In genomic region chrX:152908486-152908885, GRCh38 we compare ENCODE assay signal across 33 cellular contexts.
"Had no signal": no experiment of that assay in that cellular context is flagged by ENCODE, and none has a peak within 500 bp of the region (broad histone marks: within the 10 kb centered on the region; RNA-seq: fewer than 3 reads in every experiment).

No MANE protein-coding gene starts in this region.

- H3K4me3 Mint-ChIP-seq: activated B cell treated with CpG ODN at 0.5 μM for 24 hours; activated CD4-positive, alpha-beta memory T cell treated with anti-CD3 and anti-CD28 coated beads for 36 hours; activated CD4-positive, alpha-beta T cell treated with anti-CD3 and anti-CD28 coated beads, Interleukin-2, amount 10 ng/mL, durations not matched to agents 24 days and 14 days; activated CD8-positive, alpha-beta T cell treated with anti-CD3 and anti-CD28 coated beads for 36 hours; activated naive CD4-positive, alpha-beta T cell treated with anti-CD3 and anti-CD28 coated beads for 36 hours; activated naive CD8-positive, alpha-beta T cell treated with anti-CD3 and anti-CD28 coated beads for 36 hours; activated T-cell treated with anti-CD3 and anti-CD28 coated beads, Interleukin-2, amount 50 U/mL, for 4 hours; activated T-cell treated with anti-CD3 and anti-CD28 coated beads, Interleukin-2, amount 50 U/mL, for 72 hours; activated T-helper 1 cell treated with anti-CD3 and anti-CD28 coated beads, Interleukin-12 subunit alpha, Interleukin-12 subunit beta, Interleukin-2, Interleukin-4 antibody, amounts not matched to agents 30 ng/mL and 10 ng/mL and 1 ng/mL, durations not matched to agents 14 hours and 24 hours and 36 hours; activated T-helper 17 cell treated with anti-CD3 and anti-CD28 coated beads, Interleukin-2, amount 50 U/mL, for 72 hours; T-cell; T-helper 17 cell had no signal

- H3K27ac Mint-ChIP-seq: activated B cell treated with CpG ODN at 0.5 μM for 24 hours; activated CD4-positive, alpha-beta memory T cell treated with anti-CD3 and anti-CD28 coated beads for 36 hours; activated CD4-positive, alpha-beta T cell treated with anti-CD3 and anti-CD28 coated beads, Interleukin-2, amount 10 ng/mL, durations not matched to agents 24 days and 14 days; activated CD8-positive, alpha-beta T cell treated with anti-CD3 and anti-CD28 coated beads for 36 hours; activated naive CD4-positive, alpha-beta T cell treated with anti-CD3 and anti-CD28 coated beads for 36 hours; activated naive CD8-positive, alpha-beta T cell treated with anti-CD3 and anti-CD28 coated beads for 36 hours; activated T-cell treated with anti-CD3 and anti-CD28 coated beads, Interleukin-2, amount 50 U/mL, for 72 hours; activated T-helper 1 cell treated with anti-CD3 and anti-CD28 coated beads, Interleukin-12 subunit alpha, Interleukin-12 subunit beta, Interleukin-2, Interleukin-4 antibody, amounts not matched to agents 30 ng/mL and 10 ng/mL and 1 ng/mL, durations not matched to agents 14 hours and 24 hours and 36 hours; activated T-helper 17 cell treated with anti-CD3 and anti-CD28 coated beads, Interleukin-2, amount 50 U/mL, for 72 hours; T-cell; T-helper 17 cell had no signal

- H3K36me3 ChIP-seq: adrenal gland, brain microvascular endothelial cell, breast epithelium had no signal

- H3K27me3 Mint-ChIP-seq: activated naive CD8-positive, alpha-beta T cell treated with anti-CD3 and anti-CD28 coated beads for 36 hours; activated T-helper 17 cell treated with anti-CD3 and anti-CD28 coated beads, Interleukin-2, amount 50 U/mL, for 72 hours had no signal

- H3K9me3 ChIP-seq: adrenal gland, body of pancreas, breast epithelium had no signal

- ATAC-seq: activated CD8-positive, alpha-beta T cell treated with anti-CD3 and anti-CD28 coated beads for 36 hours; activated naive CD4-positive, alpha-beta T cell treated with anti-CD3 and anti-CD28 coated beads, Interleukin-2, amount 50 U/mL, for 72 hours; activated T-cell treated with anti-CD3 and anti-CD28 coated beads, Interleukin-2, amount 50 U/mL, for 4 hours; activated T-cell treated with anti-CD3 and anti-CD28 coated beads, Interleukin-2, amount 50 U/mL, for 72 hours; activated T-helper 17 cell treated with anti-CD3 and anti-CD28 coated beads, Interleukin-2, amount 50 U/mL, for 72 hours; body of pancreas; T-cell; T-helper 17 cell had no signal

- H3K9me3 Mint-ChIP-seq: activated B cell treated with CpG ODN at 0.5 μM for 24 hours; activated CD4-positive, alpha-beta memory T cell treated with anti-CD3 and anti-CD28 coated beads for 36 hours; activated CD4-positive, alpha-beta T cell treated with anti-CD3 and anti-CD28 coated beads, Interleukin-2, amount 10 ng/mL, durations not matched to agents 24 days and 14 days; activated CD8-positive, alpha-beta T cell treated with anti-CD3 and anti-CD28 coated beads for 36 hours; activated naive CD4-positive, alpha-beta T cell treated with anti-CD3 and anti-CD28 coated beads for 36 hours; activated naive CD4-positive, alpha-beta T cell treated with anti-CD3 and anti-CD28 coated beads, Interleukin-2, amount 50 U/mL, for 72 hours; activated naive CD8-positive, alpha-beta T cell treated with anti-CD3 and anti-CD28 coated beads for 36 hours; activated T-cell treated with anti-CD3 and anti-CD28 coated beads, Interleukin-2, amount 50 U/mL, for 4 hours; activated T-cell treated with anti-CD3 and anti-CD28 coated beads, Interleukin-2, amount 50 U/mL, for 72 hours; activated T-helper 1 cell treated with anti-CD3 and anti-CD28 coated beads, Interleukin-12 subunit alpha, Interleukin-12 subunit beta, Interleukin-2, Interleukin-4 antibody, amounts not matched to agents 30 ng/mL and 10 ng/mL and 1 ng/mL, durations not matched to agents 14 hours and 24 hours and 36 hours; activated T-helper 17 cell treated with anti-CD3 and anti-CD28 coated beads, Interleukin-2, amount 50 U/mL, for 72 hours; T-cell had no signal

- DNase-seq: activated B cell treated with CpG ODN at 0.5 μM for 24 hours; activated CD4-positive, alpha-beta memory T cell treated with anti-CD3 and anti-CD28 coated beads for 36 hours; activated CD4-positive, alpha-beta T cell treated with anti-CD3 and anti-CD28 coated beads for 4 hours; activated CD4-positive, alpha-beta T cell treated with anti-CD3 and anti-CD28 coated beads, Interleukin-2, amount 10 ng/mL, durations not matched to agents 24 days and 14 days; activated CD4-positive, alpha-beta T cell treated with anti-CD3 and anti-CD28 coated beads, Interleukin-2, amount 50 U/mL, for 1 hour; activated CD4-positive, alpha-beta T cell treated with anti-CD3 and anti-CD28 coated beads, Interleukin-2, amount 50 U/mL, for 4 hours; activated CD4-positive, CD25-positive, alpha-beta regulatory T cell treated with anti-CD3 and anti-CD28 coated beads, Interleukin-2, amount 50 U/mL, for 72 hours; activated CD8-positive, alpha-beta memory T cell treated with anti-CD3 and anti-CD28 coated beads, Interleukin-2, amount 50 U/mL, for 4 hours; activated CD8-positive, alpha-beta T cell treated with anti-CD3 and anti-CD28 coated beads for 36 hours; activated effector memory CD4-positive, alpha-beta T cell treated with anti-CD3 and anti-CD28 coated beads, Interleukin-2, amount 50 U/mL, for 16 hours; activated gamma-delta T cell treated with Interleukin-2 at 50 U/mL for 16 hours; activated naive CD4-positive, alpha-beta T cell; activated naive CD4-positive, alpha-beta T cell treated with anti-CD3 and anti-CD28 coated beads for 36 hours; activated naive CD4-positive, alpha-beta T cell treated with anti-CD3 and anti-CD28 coated beads, Interleukin-2, amount 50 U/mL, for 16 hours; activated naive CD8-positive, alpha-beta T cell treated with anti-CD3 and anti-CD28 coated beads for 36 hours; activated T-cell treated with anti-CD3 and anti-CD28 coated beads for 4 hours; activated T-cell treated with anti-CD3 and anti-CD28 coated beads, Interleukin-2, amount 50 U/mL, for 1 hour; activated T-cell treated with anti-CD3 and anti-CD28 coated beads, Interleukin-2, amount 50 U/mL, for 4 hours; activated T-cell treated with anti-CD3 and anti-CD28 coated beads, Interleukin-2, amount 50 U/mL, for 72 hours; adrenal gland; amniotic stem cell; body of pancreas; brain microvascular endothelial cell; central memory CD4-positive, alpha-beta T cell; T-cell; T-helper 17 cell had no signal

- H3K27ac ChIP-seq: body of pancreas, brain microvascular endothelial cell, breast epithelium, VCaP had no signal

- FAIRE-seq: astrocyte, TTC549 had no signal

- H3K36me3 Mint-ChIP-seq: activated CD4-positive, alpha-beta memory T cell treated with anti-CD3 and anti-CD28 coated beads for 36 hours; activated naive CD4-positive, alpha-beta T cell treated with anti-CD3 and anti-CD28 coated beads, Interleukin-2, amount 50 U/mL, for 72 hours; activated naive CD8-positive, alpha-beta T cell treated with anti-CD3 and anti-CD28 coated beads for 36 hours; T-cell had no signal

- H3K4me1 Mint-ChIP-seq: activated CD4-positive, alpha-beta T cell treated with anti-CD3 and anti-CD28 coated beads, Interleukin-2, amount 10 ng/mL, durations not matched to agents 24 days and 14 days; activated T-helper 17 cell treated with anti-CD3 and anti-CD28 coated beads, Interleukin-2, amount 50 U/mL, for 72 hours; T-cell; T-helper 17 cell had no signal

- H3K4me3 ChIP-seq: adrenal gland, body of pancreas, breast epithelium had no signal

- H3K27me3 ChIP-seq: adrenal gland, body of pancreas, brain microvascular endothelial cell had no signal

- H3K4me1 ChIP-seq: adrenal gland, body of pancreas, breast epithelium had no signal
